In the genomic region with DNA sequence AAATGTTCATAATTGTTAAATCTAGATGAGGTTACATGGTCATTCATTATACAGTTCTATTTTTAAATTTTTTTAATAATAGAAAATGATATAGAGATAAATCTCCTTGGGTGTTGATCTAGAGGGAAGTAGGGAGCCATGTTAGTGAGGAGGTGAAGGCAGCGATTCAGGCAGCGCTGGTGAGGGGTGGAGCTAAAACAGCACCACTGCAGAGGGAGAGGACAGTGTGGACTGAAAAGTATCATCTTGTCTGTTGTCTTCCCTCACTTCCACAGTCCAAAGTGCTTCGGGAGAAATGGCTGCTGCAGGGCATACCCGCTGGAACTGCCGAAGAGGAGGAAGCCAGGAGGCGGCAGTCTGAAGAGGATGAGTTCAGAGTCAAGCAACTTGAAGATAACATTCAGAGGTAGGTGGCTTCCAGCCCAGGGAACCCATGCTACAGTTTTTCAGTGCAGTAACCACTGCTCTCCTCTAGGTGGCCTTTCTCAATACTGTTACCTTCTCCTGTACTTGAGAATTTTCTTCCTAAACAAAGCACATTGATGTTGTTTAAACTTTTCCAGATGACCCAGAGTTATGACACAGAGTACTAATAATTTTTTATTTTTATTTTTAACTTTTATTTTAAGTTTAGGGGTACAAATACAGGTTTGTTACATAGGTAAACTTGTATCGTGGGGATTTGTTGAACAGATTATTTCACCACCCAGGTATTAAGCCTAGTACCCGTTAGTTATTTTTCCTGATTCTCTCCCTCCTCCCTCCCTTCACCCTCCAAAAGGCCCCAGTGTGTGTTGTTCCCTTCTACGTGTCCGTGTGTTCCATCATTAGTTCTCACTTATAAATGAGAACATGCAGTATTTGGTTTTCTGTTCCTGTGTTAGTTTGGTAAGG, we compare ENCODE assay signal across 8 cellular contexts.
DNase-seq lines count a peak whose midpoint lies in the region; ATAC-seq, FAIRE-seq and TF ChIP-seq lines count a peak whose summit lies in the region.

No MANE protein-coding gene starts in this region.

- peaks cover 7% of the 10 kb centered on the region for H3F3A ChIP-seq in SK-N-SH (replicated peaks; ENCODE audit: insufficient read depth)

- TF ChIP-seq RAD21 in SK-N-SH (IDR thresholded peaks at IDR 0.05; ENCODE audit: low read length) (peak; percentile 27; the same call in 1 of the 2 replicates), H1 (IDR thresholded peaks at IDR 0.05 in 1 of 2, conservative IDR thresholded peaks at IDR 0.05 in 1 of 2; ENCODE audit: low read depth in 2 of 2, low read length in 2 of 2) (peak; percentile 38 to 46; a peak in 3 of 4 replicates)

- H4K5ac ChIP-seq in H1 (ENCODE audit: insufficient read length, low read depth, low read length), result no peak overlapping the region

- no peak overlapping the region for H4K8ac ChIP-seq in H1 (ENCODE audit: extremely low read depth, insufficient read depth, low read length)

- no peaks in the 10 kb centered on the region for H3K79me1 ChIP-seq in H1 (ENCODE audit: low read depth, low read length)

- no peak overlapping the region for H3K14ac ChIP-seq in H1 (ENCODE audit: insufficient read length)

- no peak overlapping the region for H2BK15ac ChIP-seq in H1 (ENCODE audit: low read length)

- H2BK120ac ChIP-seq in H1 (replicated peaks; ENCODE audit: low read depth, low read length), result no peak overlapping the region

- peak; percentile 20 for FAIRE-seq in GM12891 (lab: Jason Lieb, UNC)
- no peak for FAIRE-seq in H1 (lab: Jason Lieb, UNC)

- H3K9me3 ChIP-seq in A673 (ENCODE audit: low read depth, low read length, poor library complexity, severe bottlenecking) (no peaks in the 10 kb centered on the region), SK-N-SH (no peaks in the 10 kb centered on the region), H1 (ENCODE audit: insufficient read depth in 2 of 2, low read depth in 1 of 2, low read length in 1 of 2) (no peaks in the 10 kb centered on the region), sigmoid colon (no peaks in the 10 kb centered on the region)

- H3K79me2 ChIP-seq in SK-N-SH (ENCODE audit: insufficient read depth) (peaks cover 15% of the 10 kb centered on the region; the same call in 1 of the 2 replicates), H1 (ENCODE audit: control insufficient read depth in 1 of 2, insufficient read depth in 2 of 2, low read length in 2 of 2) (no peaks in the 10 kb centered on the region)

- no peaks in the 10 kb centered on the region for H4K20me1 ChIP-seq in SK-N-SH (ENCODE audit: insufficient read depth)
- H4K20me1 ChIP-seq in H1 (replicated peaks in 1 of 2; ENCODE audit: control insufficient read depth in 1 of 2, insufficient read depth in 2 of 2, low read length in 2 of 2), result no peaks in the 10 kb centered on the region

- H2BK20ac ChIP-seq in H1 (ENCODE audit: low read length), result 0 out of 2 replicates have a peak overlapping the region, but pooled peaks have one; percentile 63

- H3K36me3 ChIP-seq in A673 (ENCODE audit: insufficient read depth, low read length, poor library complexity, severe bottlenecking) (no peaks in the 10 kb centered on the region), SK-N-SH (replicated peaks in 1 of 2; ENCODE audit: control insufficient read depth in 1 of 2, insufficient read depth in 2 of 2, low read length in 1 of 2) (peaks cover 0 to 30% of the 10 kb centered on the region in 2 experiments), H1 (ENCODE audit: control insufficient read depth in 2 of 4, insufficient read depth in 4 of 4, low read length in 3 of 4) (no peaks in the 10 kb centered on the region), sigmoid colon (no peaks in the 10 kb centered on the region)

- no peak overlapping the region for H3K18ac ChIP-seq in H1 (ENCODE audit: extremely low read depth, low read length)

- intact Hi-C loops in A673 (cut with micrococcal nuclease; ENCODE audit: unreplicated experiment), result loop anchor here (10.0 kb wide), 1 partner anchor 306 kb away; no protein-coding TSS in a partner anchor
- intact Hi-C loops in sigmoid colon (cut with DNase I), result no loop called here

- DNase-seq in A673 (ENCODE audit: low spot score), result peak; percentile 51
- DNase-seq in GM12891 (ENCODE audit: insufficient read length, low spot score), result peak; percentile 18
- peak; percentile 28 for DNase-seq in SK-N-SH
- peak; percentile 39 to 72 for DNase-seq in H1 (ENCODE audit: low read depth in 1 of 2, low spot score in 2 of 2)
- DNase-seq in renal cortical epithelial cell (ENCODE audit: low read depth), result peak; percentile 22
- DNase-seq in kidney glomerular epithelial cell (lab: John Stamatoyannopoulos, UW), result no peak
- DNase-seq in sigmoid colon, result no peak

- WGBS in SK-N-SH (ENCODE audit: low lambda C conversion rate), result 55% methylated on average over 10 of the region's 10 CpGs
- WGBS in H1 (ENCODE audit: extremely low coverage in 1 of 2, insufficient coverage in 1 of 2, insufficient read length in 1 of 2, insufficient replicate concordance in 2 of 2, low coverage in 1 of 2, low lambda C conversion rate in 2 of 2, missing lambda C conversion rate in 1 of 2), 2 experiments, result 78% methylated on average over 10 of the region's 10 CpGs; no CpG with 5 or more reads in 1 of the 2 experiments
- WGBS in sigmoid colon, 2 donors, result 79 to 80% methylated on average over 10 of the region's 10 CpGs

- no peaks in the 10 kb centered on the region for H3K9me2 ChIP-seq in SK-N-SH

- peak; percentile 71 for TF ChIP-seq CTCF in A673 (conservative IDR thresholded peaks at IDR 0.05; ENCODE audit: low read depth, low read length)
- TF ChIP-seq CTCF in SK-N-SH (IDR thresholded peaks at IDR 0.05), result peak; percentile 72
- peak in 2 of 3 experiments; percentile 48 to 78; a peak in 3 of 4 replicates for TF ChIP-seq CTCF in H1 (IDR thresholded peaks at IDR 0.05; ENCODE audit: control extremely low read depth in 1 of 3, insufficient read depth in 1 of 3, low read depth in 1 of 3, low read length in 3 of 3)
- peak in 1 of 4 experiments; percentile 40 for TF ChIP-seq CTCF in sigmoid colon (IDR thresholded peaks at IDR 0.05)

- H2AK5ac ChIP-seq in H1 (ENCODE audit: low read depth, low read length), result no peak overlapping the region

- no peak overlapping the region for H4K91ac ChIP-seq in H1 (replicated peaks; ENCODE audit: insufficient read length, low read length)

- no peak overlapping the region for H2BK12ac ChIP-seq in H1 (ENCODE audit: low read depth, low read length)

- H3K9ac ChIP-seq in SK-N-SH (no peak overlapping the region), H1 (replicated peaks in 1 of 4; ENCODE audit: extremely low read depth in 1 of 4, low read depth in 3 of 4, low read length in 3 of 4) (no peak overlapping the region)

- peak; percentile 76 for ATAC-seq in HG03139 (IDR thresholded peaks at IDR 0.05; ENCODE audit: unreplicated experiment)

- no peaks in the 10 kb centered on the region for H3K23me2 ChIP-seq in H1 (ENCODE audit: low read depth, low read length)

- CTCF ChIA-PET in A673 (lab: Charles Lee) (no interaction called here), SK-N-SH (lab: Yijun Ruan, JAX) (interaction anchor here (0.5 to 2.7 kb wide), 4 partner anchors 9 to 148 kb away, joined by 3 to 11 read pairs (median 3); no protein-coding TSS in a partner anchor), H1 (lab: Charles Lee; ENCODE audit: partially characterized antibody) (interaction anchor here (0.7 to 3.3 kb wide), 20 partner anchors 8 to 430 kb away, joined by 3 to 15 read pairs (median 3); no protein-coding TSS in a partner anchor)

- H3K4me2 ChIP-seq in SK-N-SH, result no peak overlapping the region
- peak overlapping the region in 1 of 2 experiments; percentile 41; a peak in 2 of 4 replicates for H3K4me2 ChIP-seq in H1 (ENCODE audit: insufficient read depth in 1 of 2, low read depth in 2 of 2, low read length in 2 of 2)

- H3K4ac ChIP-seq in H1 (replicated peaks; ENCODE audit: insufficient read length, low read depth, low read length), result no peak overlapping the region

- no TSS peak for BruUV-seq in A673 (replicated peaks; lab: Mats Ljungman, UMichigan)

- TF ChIP-seq POLR2A in GM12891 (IDR thresholded peaks at IDR 0.05; ENCODE audit: low read depth, low read length) (no peak), H1 (IDR thresholded peaks at IDR 0.05; ENCODE audit: control extremely low read depth in 1 of 2, low read depth in 2 of 2, low read length in 2 of 2) (no peak), sigmoid colon (IDR thresholded peaks at IDR 0.05) (no peak)

- no peak overlapping the region for H3K23ac ChIP-seq in H1 (ENCODE audit: insufficient read length)

- H3K27me3 ChIP-seq in A673 (replicated peaks; ENCODE audit: insufficient read depth, low read depth, low read length, poor library complexity) (no peaks in the 10 kb centered on the region), SK-N-SH (ENCODE audit: insufficient read depth) (no peaks in the 10 kb centered on the region), H1 (replicated peaks in 1 of 4; ENCODE audit: control insufficient read depth in 3 of 4, extremely low read depth in 1 of 4, insufficient read depth in 3 of 4, low read length in 3 of 4) (no peaks in the 10 kb centered on the region), sigmoid colon (no peaks in the 10 kb centered on the region)

- no peak overlapping the region for H3K27ac ChIP-seq in A673 (ENCODE audit: low read depth, low read length, poor library complexity, severe bottlenecking)
- no peak overlapping the region for H3K27ac ChIP-seq in SK-N-SH (ENCODE audit: low read depth in 2 of 2, low read length in 1 of 2)
- no peak overlapping the region for H3K27ac ChIP-seq in H1 (ENCODE audit: low read depth, low read length)
- no peak overlapping the region for H3K27ac ChIP-seq in sigmoid colon

- no peaks in the 10 kb centered on the region for H3K4me1 ChIP-seq in A673 (ENCODE audit: insufficient read depth, low read length, poor library complexity, severe bottlenecking)
- no peaks in the 10 kb centered on the region; a peak in 1 of 4 replicates for H3K4me1 ChIP-seq in SK-N-SH (ENCODE audit: control insufficient read depth in 1 of 2, insufficient read depth in 2 of 2, low read depth in 1 of 2, low read length in 1 of 2)
- H3K4me1 ChIP-seq in H1 (replicated peaks in 1 of 4; ENCODE audit: control insufficient read depth in 3 of 4, insufficient read depth in 4 of 4, low read length in 3 of 4), result peaks cover 0 to 4% (median 0%) of the 10 kb centered on the region in 4 experiments; a peak in 3 of 7 replicates
- no peaks in the 10 kb centered on the region for H3K4me1 ChIP-seq in sigmoid colon

- no peak overlapping the region for H3K56ac ChIP-seq in H1 (replicated peaks; ENCODE audit: insufficient read length, low read depth, low read length)

- TF ChIP-seq EP300 in SK-N-SH (IDR thresholded peaks at IDR 0.05; ENCODE audit: borderline replicate concordance in 1 of 2, low read depth in 1 of 2, low read length in 1 of 2) (no peak), H1 (IDR thresholded peaks at IDR 0.05; ENCODE audit: borderline replicate concordance in 1 of 2, low read depth in 2 of 2, low read length in 2 of 2) (no peak), sigmoid colon (IDR thresholded peaks at IDR 0.05) (no peak)

- H2BK5ac ChIP-seq in H1 (ENCODE audit: low read depth, low read length), result no peak overlapping the region; the same call in 1 of the 2 replicates

- H2AFZ ChIP-seq in SK-N-SH (ENCODE audit: low read depth), result no peak overlapping the region
- H2AFZ ChIP-seq in H1 (ENCODE audit: low read length), result peak overlapping the region; percentile 99

- POLR2A ChIA-PET in A673 (lab: Charles Lee; ENCODE audit: low non-redundant PET), result no interaction called here
- POLR2A ChIA-PET in SK-N-SH (lab: Yijun Ruan, JAX), result no interaction called here
- POLR2A ChIA-PET in H1 (lab: Charles Lee; ENCODE audit: partially characterized antibody), result no interaction called here

- H3K4me3 ChIP-seq in A673 (ENCODE audit: low read depth, low read length, poor library complexity, severe bottlenecking) (no peak overlapping the region), SK-N-SH (ENCODE audit: low read depth in 2 of 2, low read length in 1 of 2) (peak overlapping the region in 1 of 2 experiments; percentile 6; a peak in 1 of 4 replicates), H1 (ENCODE audit: extremely low read depth in 1 of 4, insufficient read depth in 2 of 4, low read depth in 3 of 4, low read length in 4 of 4) (no peak overlapping the region), sigmoid colon (no peak overlapping the region)

Comparison
In these comparisons a context has a peak if more than half of its experiments do, and no peak if none do; other contexts are left out.
1. DNase-seq: peak in A673 (single experiment), GM12891 (single experiment), SK-N-SH (single experiment), H1 (2 of 2) and renal cortical epithelial cell (single experiment); none in kidney glomerular epithelial cell (single experiment) and sigmoid colon (single experiment).